In the genomic region with DNA sequence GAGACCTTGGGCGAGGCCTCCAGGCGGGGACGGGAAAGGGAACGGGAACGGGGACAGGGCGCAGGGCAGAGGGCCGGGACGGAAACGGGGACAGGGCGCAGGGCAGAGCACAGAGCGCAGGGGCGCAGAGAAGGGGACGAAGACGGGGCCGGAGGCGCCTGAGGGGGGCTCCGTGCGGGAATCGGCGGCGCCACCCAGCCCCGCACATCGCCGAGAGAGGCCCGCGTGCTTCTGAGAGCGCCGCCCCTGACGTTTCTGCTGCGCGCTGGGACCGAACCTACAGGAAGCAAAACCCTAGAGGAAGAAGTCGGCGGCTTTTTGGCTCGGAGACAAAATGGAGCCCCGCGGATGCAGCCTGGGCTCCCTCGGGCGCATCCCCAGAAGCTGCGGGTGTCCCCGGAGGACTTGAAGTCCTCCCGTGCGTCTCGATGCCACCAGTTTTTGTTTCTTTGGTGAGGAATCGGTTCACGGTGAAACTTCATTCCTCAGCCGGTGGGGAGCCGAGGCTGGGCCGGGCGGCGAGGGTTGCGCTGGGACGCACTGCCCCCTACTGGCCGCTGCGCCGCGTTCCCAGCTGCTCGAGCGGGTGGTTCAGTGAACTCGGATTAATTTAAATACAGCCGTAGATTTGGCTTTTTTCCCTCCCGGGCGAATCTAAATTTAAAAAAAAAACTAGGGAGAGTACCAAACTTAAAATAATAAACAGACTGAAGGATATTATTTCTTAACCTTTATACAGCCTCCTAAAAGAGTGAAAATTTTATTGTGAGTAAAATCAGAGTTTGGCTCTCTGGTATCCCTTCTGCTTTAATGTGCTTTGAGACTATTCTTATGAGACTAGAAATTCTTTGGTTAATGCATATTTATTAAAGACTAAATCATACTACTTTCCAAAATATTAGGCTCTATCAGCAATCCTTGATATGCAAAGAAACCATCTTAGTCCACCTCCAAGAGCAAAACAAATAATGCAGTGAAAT, we compare ENCODE assay signal across 8 cellular contexts.
A peak's percentile ranks its signal among the peaks of the same experiment; 100 is the strongest.
DNase-seq lines count a peak whose midpoint lies in the region; ATAC-seq lines count a peak whose summit lies in the region.

No MANE protein-coding gene starts in this region.

- peaks cover 34% of the 10 kb centered on the region for H3K27me3 Mint-ChIP-seq in activated CD4-positive, alpha-beta T cell treated with anti-CD3 and anti-CD28 coated beads for 36 hours

- intact Hi-C loops in activated CD4-positive, alpha-beta T cell treated with anti-CD3 and anti-CD28 coated beads for 36 hours (cut with DNase I, micrococcal nuclease): loop anchor here (1.0 to 10.0 kb wide), 4 partner anchors 293 to 382 kb away; a partner anchor contains a TSS

- ATAC-seq in HG02678 (IDR thresholded peaks at IDR 0.05; ENCODE audit: unreplicated experiment): peak; percentile 90
- peak; percentile 95 for ATAC-seq in activated CD4-positive, alpha-beta T cell treated with anti-CD3 and anti-CD28 coated beads for 36 hours

- DNase-seq in NCI-H446 (lab: John Stamatoyannopoulos, UW) (peak; percentile 16 to 50), NCI-H446 treated with DMSO at 0.1 percent for 48 hours (lab: John Stamatoyannopoulos, UW) (no peak), NCI-H1105 (lab: John Stamatoyannopoulos, UW) (peak; percentile 75)
- peak; percentile 84 for DNase-seq in activated CD4-positive, alpha-beta T cell treated with anti-CD3 and anti-CD28 coated beads for 36 hours
- peak; percentile 35 to 52 for DNase-seq in stimulated activated CD4-positive, alpha-beta T cell treated with anti-CD3 and anti-CD28 coated beads, Interleukin-15, amount 100 ng/mL, for 48 hours (ENCODE audit: low read depth in 2 of 2)

- H3K36me3 Mint-ChIP-seq in activated CD4-positive, alpha-beta T cell treated with anti-CD3 and anti-CD28 coated beads for 36 hours (ENCODE audit: low read depth): no peaks in the 10 kb centered on the region

- no peaks in the 10 kb centered on the region for H3K27me3 ChIP-seq in layer of hippocampus (ENCODE audit: control insufficient read depth, insufficient read depth, low read length)

- peaks cover 5% of the 10 kb centered on the region for H3K4me1 Mint-ChIP-seq in activated CD4-positive, alpha-beta T cell treated with anti-CD3 and anti-CD28 coated beads for 36 hours

- POLR2A ChIA-PET in activated CD4-positive, alpha-beta T cell treated with anti-CD3 and anti-CD28 coated beads for 36 hours (lab: Charles Lee): interaction anchor here (0.6 kb wide), 1 partner anchor 28 kb away, joined by 3 read pairs; no protein-coding TSS in a partner anchor

- H3K27ac Mint-ChIP-seq in activated CD4-positive, alpha-beta T cell treated with anti-CD3 and anti-CD28 coated beads for 36 hours: peak overlapping the region; percentile 55

- CTCF ChIA-PET in activated CD4-positive, alpha-beta T cell treated with anti-CD3 and anti-CD28 coated beads for 36 hours (lab: Charles Lee): interaction anchor here (0.8 kb wide), 1 partner anchor 235 kb away, joined by 3 read pairs; no protein-coding TSS in a partner anchor

- H3K27ac ChIP-seq in cingulate gyrus (ENCODE audit: low read depth, low read length): peak overlapping the region; percentile 73
- peak overlapping the region; percentile 78 for H3K27ac ChIP-seq in layer of hippocampus (ENCODE audit: low read depth, low read length)

- H3K9me3 Mint-ChIP-seq in activated CD4-positive, alpha-beta T cell treated with anti-CD3 and anti-CD28 coated beads for 36 hours (ENCODE audit: low read depth): no peaks in the 10 kb centered on the region

- peak overlapping the region; percentile 68 for H3K4me3 Mint-ChIP-seq in activated CD4-positive, alpha-beta T cell treated with anti-CD3 and anti-CD28 coated beads for 36 hours
